ENCODE assay signal across 8 cellular contexts in genomic region chr14:69713127-69713800, GRCh38. TPM values are rescaled to one million over a fixed set of nuclear protein-coding genes. Genes with fewer than 3 reads are reported as not detected.
DNase-seq lines count a peak whose midpoint lies in the region; ATAC-seq and TF ChIP-seq lines count a peak whose summit lies in the region.

No MANE protein-coding gene starts in this region.

- H3K36me3 ChIP-seq in tibial artery = peaks cover 18 to 42% (median 25%) of the 10 kb centered on the region in 3 donors

- H3K27ac Mint-ChIP-seq in activated CD8-positive, alpha-beta memory T cell treated with anti-CD3 and anti-CD28 coated beads, Interleukin-2, amount 10 ng/mL, durations not matched to agents 7 days and 5 days = peak overlapping the region; percentile 87
- H3K27ac Mint-ChIP-seq in naive thymus-derived CD8-positive, alpha-beta T cell = peak overlapping the region in 4 of 10 donors; percentile 52 to 87 (median 78)

- H3K36me3 Mint-ChIP-seq in activated CD8-positive, alpha-beta memory T cell treated with anti-CD3 and anti-CD28 coated beads, Interleukin-2, amount 10 ng/mL, durations not matched to agents 7 days and 5 days = peaks cover 45% of the 10 kb centered on the region
- H3K36me3 Mint-ChIP-seq in naive thymus-derived CD8-positive, alpha-beta T cell = peaks cover 0 to 61% (median 14%) of the 10 kb centered on the region in 3 donors

- peak overlapping the region; percentile 52 to 68 for H3K27ac ChIP-seq in tibial artery

- no peaks in the 10 kb centered on the region for H3K9me3 Mint-ChIP-seq in activated CD8-positive, alpha-beta memory T cell treated with anti-CD3 and anti-CD28 coated beads, Interleukin-2, amount 10 ng/mL, durations not matched to agents 7 days and 5 days (ENCODE audit: low read depth)
- H3K9me3 Mint-ChIP-seq in naive thymus-derived CD8-positive, alpha-beta T cell = no peaks in the 10 kb centered on the region

- ATAC-seq in activated CD8-positive, alpha-beta memory T cell treated with anti-CD3 and anti-CD28 coated beads, Interleukin-2, amount 10 ng/mL, durations not matched to agents 7 days and 5 days = no peak
- ATAC-seq in HG02759 (IDR thresholded peaks at IDR 0.05; ENCODE audit: unreplicated experiment) = no peak
- no peak for ATAC-seq in naive thymus-derived CD8-positive, alpha-beta T cell

- CTCF ChIA-PET in activated CD8-positive, alpha-beta memory T cell treated with anti-CD3 and anti-CD28 coated beads, Interleukin-2, amount 10 ng/mL, durations not matched to agents 7 days and 5 days (lab: Charles Lee) = interaction anchor here (1.0 to 2.3 kb wide), 6 partner anchors 9 to 164 kb away, joined by 3 to 7 read pairs (median 4); no protein-coding TSS in a partner anchor

- POLR2A ChIA-PET in naive thymus-derived CD8-positive, alpha-beta T cell (lab: Charles Lee) = no interaction called here

- no peaks in the 10 kb centered on the region for H3K9me3 ChIP-seq in tibial artery

- peaks cover 0 to 56% (median 47%) of the 10 kb centered on the region in 4 donors for H3K4me1 ChIP-seq in tibial artery

- TF ChIP-seq CTCF in tibial artery (IDR thresholded peaks at IDR 0.05) = no peak

- H3K4me3 ChIP-seq in tibial artery = no peak overlapping the region

- H3K4me1 Mint-ChIP-seq in activated CD8-positive, alpha-beta memory T cell treated with anti-CD3 and anti-CD28 coated beads, Interleukin-2, amount 10 ng/mL, durations not matched to agents 7 days and 5 days = peaks cover 78% of the 10 kb centered on the region
- peaks cover 19 to 59% (median 47%) of the 10 kb centered on the region in 4 donors for H3K4me1 Mint-ChIP-seq in naive thymus-derived CD8-positive, alpha-beta T cell

- no peak for DNase-seq in activated CD8-positive, alpha-beta memory T cell treated with anti-CD3 and anti-CD28 coated beads, Interleukin-2, amount 10 ng/mL, durations not matched to agents 7 days and 5 days
- no peak for DNase-seq in activated CD8-positive, alpha-beta memory T cell treated with anti-CD3 and anti-CD28 coated beads for 24 hours
- DNase-seq in SHP77 (lab: John Stamatoyannopoulos, UW) (peak; percentile 68 to 74), iPS DF 19.7 (ENCODE audit: low read depth, low spot score) (peak; percentile 68), tibial artery (no peak), HuH-7 (ENCODE audit: low spot score) (no peak)
- DNase-seq in naive thymus-derived CD8-positive, alpha-beta T cell = no peak

- no peaks in the 10 kb centered on the region for H3K27me3 Mint-ChIP-seq in activated CD8-positive, alpha-beta memory T cell treated with anti-CD3 and anti-CD28 coated beads, Interleukin-2, amount 10 ng/mL, durations not matched to agents 7 days and 5 days
- no peaks in the 10 kb centered on the region for H3K27me3 Mint-ChIP-seq in naive thymus-derived CD8-positive, alpha-beta T cell

- H3K27me3 ChIP-seq in tibial artery = no peaks in the 10 kb centered on the region

- no peak overlapping the region for H3K4me3 Mint-ChIP-seq in activated CD8-positive, alpha-beta memory T cell treated with anti-CD3 and anti-CD28 coated beads, Interleukin-2, amount 10 ng/mL, durations not matched to agents 7 days and 5 days
- H3K4me3 Mint-ChIP-seq in naive thymus-derived CD8-positive, alpha-beta T cell = peak overlapping the region in 2 of 10 donors; percentile 22 to 25

- intact Hi-C loops in tibial artery (cut with DNase I; ENCODE audit: low total_unique reads) = no loop called here

RNA-seq across cellular contexts. Expression of gene SRSF5, which starts 53.7 kb away (rescaled TPM):
- total RNA-seq in activated CD8-positive, alpha-beta memory T cell treated with anti-CD3 and anti-CD28 coated beads, Interleukin-2, amount 10 ng/mL, durations not matched to agents 7 days and 5 days = 100 to 1,000 TPM; 335 to 407 TPM
- 1,000 to 10,000 TPM; 1,187 to 1,211 TPM for total RNA-seq in naive thymus-derived CD8-positive, alpha-beta T cell
- 1,000 to 10,000 TPM; 1,279 to 1,496 (median 1,446) TPM for polyA plus RNA-seq in naive thymus-derived CD8-positive, alpha-beta T cell

Comparison
In these comparisons a context has a peak if more than half of its experiments do, and no peak if none do; other contexts are left out.
1. DNase-seq: peak in SHP77 (2 of 2) and iPS DF 19.7 (single experiment); none in activated CD8-positive, alpha-beta memory T cell treated with anti-CD3 and anti-CD28 coated beads, Interleukin-2, amount 10 ng/mL, durations not matched to agents 7 days and 5 days (single experiment), activated CD8-positive, alpha-beta memory T cell treated with anti-CD3 and anti-CD28 coated beads for 24 hours (single experiment), tibial artery (0 of 2), naive thymus-derived CD8-positive, alpha-beta T cell (0 of 10) and HuH-7 (single experiment).